In the genomic region with DNA sequence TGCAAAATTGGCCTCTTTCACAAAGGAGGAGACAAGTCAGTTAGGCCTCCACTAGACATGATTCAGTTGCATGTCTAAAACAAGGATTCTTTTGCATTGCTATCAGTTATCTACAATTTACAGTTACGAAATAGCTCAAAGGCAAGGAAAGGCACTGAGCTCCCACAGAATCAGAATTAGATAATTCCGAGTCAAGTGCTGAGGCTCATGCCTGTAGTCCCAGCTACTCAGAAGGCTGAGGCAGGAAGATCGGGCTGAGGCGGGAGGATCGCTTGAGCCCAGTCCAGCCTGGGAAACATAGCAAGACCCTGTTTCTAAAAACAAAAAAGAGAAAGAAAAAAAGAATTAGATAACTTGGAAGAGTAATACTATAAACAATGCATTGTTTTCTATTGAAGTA, we compare ENCODE assay signal across 16 cellular contexts. TPM values are rescaled to one million over a fixed set of nuclear protein-coding genes. Genes with fewer than 3 reads are reported as not detected.
DNase-seq lines count a peak whose midpoint lies in the region; ATAC-seq and TF ChIP-seq lines count a peak whose summit lies in the region.
"Had no signal": no experiment of that assay in that cellular context is flagged by ENCODE, and none has a peak within 500 bp of the region (broad histone marks: within the 10 kb centered on the region; RNA-seq: fewer than 3 reads in every experiment).

No MANE protein-coding gene starts in this region.

- H3K4me1 Mint-ChIP-seq in activated T-cell treated with anti-CD3 and anti-CD28 coated beads, Interleukin-2, amount 50 U/mL, for 72 hours (ENCODE audit: low read depth), result peaks cover 21% of the 10 kb centered on the region
- H3K4me1 Mint-ChIP-seq in natural killer cell treated with Interleukin-12 subunit alpha and Interleukin-12 subunit beta and Interleukin-15 and Interleukin-18, amount 100 ng/mL, for 72 hours (ENCODE audit: low read depth in 2 of 2), result peaks cover 24 to 35% of the 10 kb centered on the region in 2 donors
- H3K4me1 Mint-ChIP-seq in stimulated activated naive CD8-positive, alpha-beta T cell treated with anti-CD3 and anti-CD28 coated beads, Interleukin-15, amount 100 ng/mL, for 72 hours, result peaks cover 6% of the 10 kb centered on the region

- H3K9me3 ChIP-seq in testis, result no peaks in the 10 kb centered on the region

- no peak overlapping the region for H3K4me3 Mint-ChIP-seq in activated T-cell treated with anti-CD3 and anti-CD28 coated beads, Interleukin-2, amount 50 U/mL, for 72 hours
- no peak overlapping the region for H3K4me3 Mint-ChIP-seq in natural killer cell treated with Interleukin-12 subunit alpha and Interleukin-12 subunit beta and Interleukin-15 and Interleukin-18, amount 100 ng/mL, for 72 hours
- no peak overlapping the region for H3K4me3 Mint-ChIP-seq in stimulated activated naive CD8-positive, alpha-beta T cell treated with anti-CD3 and anti-CD28 coated beads, Interleukin-15, amount 100 ng/mL, for 72 hours
- H3K4me3 Mint-ChIP-seq: CD14-positive monocyte; CD8-positive, alpha-beta T cell; GM23338 had no signal

- no peak for ATAC-seq in activated T-cell treated with anti-CD3 and anti-CD28 coated beads, Interleukin-2, amount 50 U/mL, for 72 hours (replicated peaks in 1 of 2)
- ATAC-seq in natural killer cell treated with Interleukin-12 subunit alpha and Interleukin-12 subunit beta and Interleukin-15 and Interleukin-18, amount 100 ng/mL, for 72 hours, result no peak
- no peak for ATAC-seq in stimulated activated naive CD8-positive, alpha-beta T cell treated with anti-CD3 and anti-CD28 coated beads, Interleukin-15, amount 100 ng/mL, for 72 hours
- ATAC-seq: CD8-positive, alpha-beta T cell; GM23338 had no signal

- TF ChIP-seq POLR2A in testis (IDR thresholded peaks at IDR 0.05), result no peak

- H3K27ac ChIP-seq in testis, result peak overlapping the region; percentile 71 to 74
- H3K27ac ChIP-seq: 22Rv1 had no signal

- H3K27me3 Mint-ChIP-seq in activated T-cell treated with anti-CD3 and anti-CD28 coated beads, Interleukin-2, amount 50 U/mL, for 72 hours (ENCODE audit: low read depth), result no peaks in the 10 kb centered on the region
- no peaks in the 10 kb centered on the region for H3K27me3 Mint-ChIP-seq in natural killer cell treated with Interleukin-12 subunit alpha and Interleukin-12 subunit beta and Interleukin-15 and Interleukin-18, amount 100 ng/mL, for 72 hours
- no peaks in the 10 kb centered on the region for H3K27me3 Mint-ChIP-seq in stimulated activated naive CD8-positive, alpha-beta T cell treated with anti-CD3 and anti-CD28 coated beads, Interleukin-15, amount 100 ng/mL, for 72 hours

- 67 to 79% methylated on average over 5 of the region's 5 CpGs for WGBS in testis, 2 donors

- peak overlapping the region; percentile 53 for H3K27ac Mint-ChIP-seq in activated T-cell treated with anti-CD3 and anti-CD28 coated beads, Interleukin-2, amount 50 U/mL, for 72 hours
- peak overlapping the region in 1 of 2 donors; percentile 74 for H3K27ac Mint-ChIP-seq in natural killer cell treated with Interleukin-12 subunit alpha and Interleukin-12 subunit beta and Interleukin-15 and Interleukin-18, amount 100 ng/mL, for 72 hours
- H3K27ac Mint-ChIP-seq in stimulated activated naive CD8-positive, alpha-beta T cell treated with anti-CD3 and anti-CD28 coated beads, Interleukin-15, amount 100 ng/mL, for 72 hours, result no peak overlapping the region
- H3K27ac Mint-ChIP-seq: CD14-positive monocyte; CD8-positive, alpha-beta T cell; GM23338 had no signal

- no peaks in the 10 kb centered on the region for H3K36me3 ChIP-seq in testis (ENCODE audit: low read depth, missing control alignments)

- H3K36me3 Mint-ChIP-seq in activated T-cell treated with anti-CD3 and anti-CD28 coated beads, Interleukin-2, amount 50 U/mL, for 72 hours (ENCODE audit: insufficient read depth in 2 of 2), result no peaks in the 10 kb centered on the region
- no peaks in the 10 kb centered on the region for H3K36me3 Mint-ChIP-seq in natural killer cell treated with Interleukin-12 subunit alpha and Interleukin-12 subunit beta and Interleukin-15 and Interleukin-18, amount 100 ng/mL, for 72 hours
- H3K36me3 Mint-ChIP-seq: CD14-positive monocyte; CD8-positive, alpha-beta T cell had no signal

- no peaks in the 10 kb centered on the region for H3K27me3 ChIP-seq in testis

- peaks cover 29% of the 10 kb centered on the region for H3K4me1 ChIP-seq in testis

- no peaks in the 10 kb centered on the region for H3K9me3 Mint-ChIP-seq in activated T-cell treated with anti-CD3 and anti-CD28 coated beads, Interleukin-2, amount 50 U/mL, for 72 hours
- H3K9me3 Mint-ChIP-seq in natural killer cell treated with Interleukin-12 subunit alpha and Interleukin-12 subunit beta and Interleukin-15 and Interleukin-18, amount 100 ng/mL, for 72 hours, result no peaks in the 10 kb centered on the region
- H3K9me3 Mint-ChIP-seq in stimulated activated naive CD8-positive, alpha-beta T cell treated with anti-CD3 and anti-CD28 coated beads, Interleukin-15, amount 100 ng/mL, for 72 hours, result no peaks in the 10 kb centered on the region
- H3K9me3 Mint-ChIP-seq: CD8-positive, alpha-beta T cell; GM23338 had no signal

- intact Hi-C loops in testis (cut with DNase I; ENCODE audit: low total_unique reads), result no loop called here

- no peak overlapping the region for H3K4me3 ChIP-seq in testis
- H3K4me3 ChIP-seq: GM23338 had no signal

- DNase-seq in activated T-cell treated with anti-CD3 and anti-CD28 coated beads, Interleukin-2, amount 50 U/mL, for 72 hours, result no peak
- no peak for DNase-seq in activated T-cell treated with anti-CD3 and anti-CD28 coated beads for 4 hours
- peak; percentile 82 for DNase-seq in amniotic epithelial cell (ENCODE audit: low read depth)
- DNase-seq in iris pigment epithelial cell (ENCODE audit: low read depth), result peak; percentile 34
- DNase-seq in testis, result peak; percentile 74
- DNase-seq in activated CD4-positive, alpha-beta T cell treated with anti-CD3 and anti-CD28 coated beads, Interleukin-2, amount 50 U/mL, for 4 hours, result no peak
- DNase-seq in natural killer cell treated with Interleukin-12 subunit alpha and Interleukin-12 subunit beta and Interleukin-15 and Interleukin-18, amount 100 ng/mL, for 72 hours (ENCODE audit: low spot score), result no peak
- no peak for DNase-seq in stimulated activated naive CD8-positive, alpha-beta T cell treated with anti-CD3 and anti-CD28 coated beads, Interleukin-15, amount 100 ng/mL, for 72 hours
- DNase-seq: CD8-positive, alpha-beta T cell; COR-L47; DND-41; GDM1; H7 had no signal

- no peak for TF ChIP-seq CTCF in testis (IDR thresholded peaks at IDR 0.05)

RNA-seq across cellular contexts. Expression of a gene that starts 12.3 kb away (rescaled TPM):
- 100 to 1,000 TPM; 191 to 207 TPM for total RNA-seq in activated T-cell treated with anti-CD3 and anti-CD28 coated beads, Interleukin-2, amount 50 U/mL, for 72 hours
- 100 to 1,000 TPM; 157 to 170 TPM for total RNA-seq in testis
- polyA plus RNA-seq in testis (ENCODE audit: insufficient read depth, low read depth, low replicate concordance), result 439 TPM
- 100 to 1,000 TPM; 146 to 160 TPM for total RNA-seq in natural killer cell treated with Interleukin-12 subunit alpha and Interleukin-12 subunit beta and Interleukin-15 and Interleukin-18, amount 100 ng/mL, for 72 hours

Comparison
In these comparisons a context has a peak if more than half of its experiments do, and no peak if none do; other contexts are left out.
1. DNase-seq: peak in amniotic epithelial cell (single experiment), iris pigment epithelial cell (single experiment) and testis (single experiment); none in activated T-cell treated with anti-CD3 and anti-CD28 coated beads, Interleukin-2, amount 50 U/mL, for 72 hours (0 of 2), activated T-cell treated with anti-CD3 and anti-CD28 coated beads for 4 hours (single experiment), activated CD4-positive, alpha-beta T cell treated with anti-CD3 and anti-CD28 coated beads, Interleukin-2, amount 50 U/mL, for 4 hours (0 of 2), natural killer cell treated with Interleukin-12 subunit alpha and Interleukin-12 subunit beta and Interleukin-15 and Interleukin-18, amount 100 ng/mL, for 72 hours (single experiment) and stimulated activated naive CD8-positive, alpha-beta T cell treated with anti-CD3 and anti-CD28 coated beads, Interleukin-15, amount 100 ng/mL, for 72 hours (0 of 2).